Comparison of ENCODE assay signal across 21 cellular contexts in the genomic region with DNA sequence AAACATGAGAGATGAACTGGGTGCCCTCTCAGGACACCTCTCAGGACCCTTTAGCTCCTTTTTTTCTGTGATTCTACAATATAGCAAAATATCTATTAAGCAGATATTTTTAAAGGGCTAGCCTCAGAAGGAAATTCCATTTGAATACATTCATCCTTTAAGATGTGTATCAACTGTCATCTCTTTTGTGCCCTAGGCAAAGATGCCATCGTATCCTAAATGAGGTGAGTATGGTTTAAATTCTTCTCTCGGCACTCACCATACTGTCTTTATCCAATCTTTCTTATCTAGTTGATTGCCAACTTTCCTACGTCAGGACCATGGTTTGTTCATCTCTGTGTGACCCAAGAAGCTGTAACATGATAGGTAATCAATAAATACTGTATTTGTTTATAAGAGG.
"Had no signal": no experiment of that assay in that cellular context is flagged by ENCODE, and none has a peak within 500 bp of the region (broad histone marks: within the 10 kb centered on the region; RNA-seq: fewer than 3 reads in every experiment).

No MANE protein-coding gene starts in this region.

- H3K27ac ChIP-seq: neural progenitor cell, thoracic aorta, WERI-Rb-1 had no signal

- H3K4me1 ChIP-seq: neural progenitor cell, spleen had no signal

- DNase-seq: activated CD4-positive, alpha-beta T cell treated with anti-CD3 and anti-CD28 coated beads, Interleukin-2, amount 10 ng/mL, durations not matched to agents 7 days and 5 days; activated CD4-positive, CD25-positive, alpha-beta regulatory T cell treated with anti-CD3 and anti-CD28 coated beads, Interleukin-2, amount 50 U/mL, for 72 hours; activated CD8-positive, alpha-beta memory T cell treated with anti-CD3 and anti-CD28 coated beads, Interleukin-2, amount 10 ng/mL, durations not matched to agents 7 days and 5 days; activated CD8-positive, alpha-beta T cell treated with anti-CD3 and anti-CD28 coated beads for 36 hours; activated effector memory CD4-positive, alpha-beta T cell treated with anti-CD3 and anti-CD28 coated beads, Interleukin-2, amount 50 U/mL, for 16 hours; activated naive CD4-positive, alpha-beta T cell treated with anti-CD3 and anti-CD28 coated beads, Interleukin-2, amount 10 ng/mL, durations not matched to agents 7 days and 5 days; activated T-cell treated with anti-CD3 and anti-CD28 coated beads for 4 hours; body of pancreas; immature natural killer cell; kidney glomerular epithelial cell; left lung; naive thymus-derived CD8-positive, alpha-beta T cell; retina; spleen; stimulated activated CD4-positive, alpha-beta T cell treated with anti-CD3 and anti-CD28 coated beads, Interleukin-4, amount 100 ng/mL, for 1 hour; stimulated activated naive CD4-positive, alpha-beta T cell; upper lobe of left lung; WERI-Rb-1 had no signal

- H3K36me3 ChIP-seq: left lung, neural progenitor cell, thoracic aorta, WERI-Rb-1 had no signal

- FAIRE-seq: TTC549 had no signal

- H3K4me2 ChIP-seq: neural progenitor cell had no signal

- H3K9ac ChIP-seq: neural progenitor cell had no signal

- H3K4me3 ChIP-seq: body of pancreas, left lung, neural progenitor cell, spleen, upper lobe of left lung had no signal

- H3K27me3 ChIP-seq: body of pancreas, left lung, neural progenitor cell, spleen, upper lobe of left lung had no signal

- ATAC-seq: activated CD8-positive, alpha-beta memory T cell treated with anti-CD3 and anti-CD28 coated beads, Interleukin-2, amount 10 ng/mL, durations not matched to agents 7 days and 5 days; activated CD8-positive, alpha-beta T cell treated with anti-CD3 and anti-CD28 coated beads for 36 hours; naive thymus-derived CD8-positive, alpha-beta T cell had no signal

- H2AFZ ChIP-seq: neural progenitor cell had no signal

- H3K9me3 ChIP-seq: body of pancreas had no signal
